22 cellular contexts compared by ENCODE assay signal in the genomic region with DNA sequence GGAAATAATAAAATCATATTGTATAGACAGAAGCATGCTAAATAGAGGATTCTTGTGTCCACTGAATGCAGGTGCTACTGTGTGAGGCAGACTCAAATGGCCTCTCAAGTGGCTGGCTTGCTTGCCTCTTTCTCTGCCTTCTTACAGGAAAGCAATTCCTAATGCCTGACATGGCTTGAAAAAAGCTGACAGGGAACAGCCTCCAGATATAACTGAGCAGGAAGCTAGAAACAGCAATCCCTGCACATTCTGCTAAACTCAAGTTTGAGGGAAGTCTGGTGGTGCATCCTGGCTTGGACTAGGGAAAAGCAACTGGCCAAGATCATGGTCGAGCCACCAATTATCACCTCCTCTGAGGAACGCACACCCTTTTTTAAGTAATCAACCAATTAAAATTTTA.
A peak's percentile ranks its signal among the peaks of the same experiment; 100 is the strongest.
DNase-seq lines count a peak whose midpoint lies in the region; ATAC-seq, FAIRE-seq and TF ChIP-seq lines count a peak whose summit lies in the region.
"Had no signal": no experiment of that assay in that cellular context is flagged by ENCODE, and none has a peak within 500 bp of the region (broad histone marks: within the 10 kb centered on the region; RNA-seq: fewer than 3 reads in every experiment).

No MANE protein-coding gene starts in this region.

- H3K27ac Mint-ChIP-seq in activated T-cell treated with anti-CD3 and anti-CD28 coated beads, Interleukin-2, amount 50 U/mL, for 72 hours, result no peak overlapping the region
- H3K27ac Mint-ChIP-seq: activated CD8-positive, alpha-beta T cell treated with anti-CD3 and anti-CD28 coated beads for 36 hours; stimulated activated naive CD8-positive, alpha-beta T cell treated with anti-CD3 and anti-CD28 coated beads, Interleukin-15, amount 100 ng/mL, for 72 hours had no signal

- H3K4me3 Mint-ChIP-seq in activated T-cell treated with anti-CD3 and anti-CD28 coated beads, Interleukin-2, amount 50 U/mL, for 72 hours, result no peak overlapping the region
- H3K4me3 Mint-ChIP-seq: activated CD8-positive, alpha-beta T cell treated with anti-CD3 and anti-CD28 coated beads for 36 hours; stimulated activated naive CD8-positive, alpha-beta T cell treated with anti-CD3 and anti-CD28 coated beads, Interleukin-15, amount 100 ng/mL, for 72 hours; type B pancreatic cell had no signal

- no peak for TF ChIP-seq CTCF in right lobe of liver (IDR thresholded peaks at IDR 0.05)
- TF ChIP-seq CTCF in HepG2 (CRISPR knock-in tag; IDR thresholded peaks at IDR 0.05), result no peak
- no peak for TF ChIP-seq CTCF in endothelial cell of umbilical vein (IDR thresholded peaks at IDR 0.05; ENCODE audit: extremely low read depth in 1 of 2, insufficient read depth in 1 of 2, low read depth in 1 of 2, low read length in 2 of 2)
- TF ChIP-seq CTCF in neural cell (IDR thresholded peaks at IDR 0.05; ENCODE audit: poor library complexity, severe bottlenecking), result no peak

- TF ChIP-seq EP300 in HepG2 (IDR thresholded peaks at IDR 0.05; ENCODE audit: low read depth in 2 of 2, low read length in 2 of 2) (no peak), HepG2 (CRISPR knock-in tag; IDR thresholded peaks at IDR 0.05; ENCODE audit: borderline replicate concordance) (no peak), neural cell (conservative IDR thresholded peaks at IDR 0.05; ENCODE audit: poor library complexity, severe bottlenecking) (no peak)

- TF ChIP-seq RAD21 in HepG2 (CRISPR knock-in tag; IDR thresholded peaks at IDR 0.05) (no peak), neural cell (conservative IDR thresholded peaks at IDR 0.05) (no peak)

- POLR2A ChIA-PET in HepG2 (lab: Yijun Ruan, JAX), result no interaction called here
- POLR2A ChIA-PET in endothelial cell of umbilical vein (lab: Charles Lee), result no interaction called here

- H2AFZ ChIP-seq in HepG2 (ENCODE audit: low read length) (no peak overlapping the region), endothelial cell of umbilical vein (ENCODE audit: low read depth, low read length) (no peak overlapping the region), neural cell (ENCODE audit: low read depth, low read length) (no peak overlapping the region)

- no peaks in the 10 kb centered on the region for H3K9me2 ChIP-seq in neural cell (ENCODE audit: insufficient read depth, low read length)

- no peaks in the 10 kb centered on the region for H3K36me3 Mint-ChIP-seq in activated T-cell treated with anti-CD3 and anti-CD28 coated beads, Interleukin-2, amount 50 U/mL, for 72 hours (ENCODE audit: insufficient read depth in 2 of 2)
- H3K36me3 Mint-ChIP-seq: type B pancreatic cell had no signal

- in situ Hi-C loops in HepG2 (cut with HindIII; ENCODE audit: extremely low pct_ligation_motif_present, low pct_unique_long_range_greater_than_20kb), result no loop called here

- no peaks in the 10 kb centered on the region for H3K4me1 Mint-ChIP-seq in activated T-cell treated with anti-CD3 and anti-CD28 coated beads, Interleukin-2, amount 50 U/mL, for 72 hours (ENCODE audit: low read depth)
- H3K4me1 Mint-ChIP-seq: stimulated activated naive CD8-positive, alpha-beta T cell treated with anti-CD3 and anti-CD28 coated beads, Interleukin-15, amount 100 ng/mL, for 72 hours had no signal

- no peaks in the 10 kb centered on the region for H4K20me1 ChIP-seq in HepG2 (ENCODE audit: insufficient read depth, low read length)
- no peaks in the 10 kb centered on the region for H4K20me1 ChIP-seq in endothelial cell of umbilical vein (replicated peaks; ENCODE audit: control insufficient read depth, extremely low read depth, insufficient read depth, low read length)
- H4K20me1 ChIP-seq in neural cell (ENCODE audit: insufficient read depth), result no peaks in the 10 kb centered on the region

- H3F3A ChIP-seq in neural cell (ENCODE audit: insufficient read depth, low read length, poor library complexity, severe bottlenecking), result no peaks in the 10 kb centered on the region

- H3K9me1 ChIP-seq in endothelial cell of umbilical vein (replicated peaks; ENCODE audit: control insufficient read depth, extremely low read depth, insufficient read depth, low read length), result no peaks in the 10 kb centered on the region

- H3K9ac ChIP-seq in HepG2 (ENCODE audit: insufficient read depth, low read depth, low read length), result no peak overlapping the region
- no peak overlapping the region for H3K9ac ChIP-seq in endothelial cell of umbilical vein (replicated peaks; ENCODE audit: extremely low read depth, insufficient read depth, low read length)
- no peak overlapping the region for H3K9ac ChIP-seq in neural cell (ENCODE audit: low read length)

- no TSS peak for BruUV-seq in HepG2 (replicated peaks; lab: Mats Ljungman, UMichigan)
- BruUV-seq in endothelial cell of umbilical vein (replicated peaks; lab: Mats Ljungman, UMichigan), result no TSS peak

- H3K27me3 Mint-ChIP-seq in activated T-cell treated with anti-CD3 and anti-CD28 coated beads, Interleukin-2, amount 50 U/mL, for 72 hours (ENCODE audit: low read depth), result no peaks in the 10 kb centered on the region
- H3K27me3 Mint-ChIP-seq: activated CD8-positive, alpha-beta T cell treated with anti-CD3 and anti-CD28 coated beads for 36 hours; stimulated activated naive CD8-positive, alpha-beta T cell treated with anti-CD3 and anti-CD28 coated beads, Interleukin-15, amount 100 ng/mL, for 72 hours; type B pancreatic cell had no signal

- H3K79me2 ChIP-seq in HepG2 (ENCODE audit: insufficient read depth, low read length) (no peaks in the 10 kb centered on the region), endothelial cell of umbilical vein (ENCODE audit: control insufficient read depth, insufficient read depth, low read length) (no peaks in the 10 kb centered on the region), neural cell (replicated peaks; ENCODE audit: insufficient read depth, low read length) (no peaks in the 10 kb centered on the region)

- H3K4me3 ChIP-seq in right lobe of liver, result no peak overlapping the region
- H3K4me3 ChIP-seq in HepG2 (replicated peaks in 1 of 3; ENCODE audit: insufficient read depth in 1 of 3, low read depth in 2 of 3, low read length in 3 of 3), result no peak overlapping the region
- no peak overlapping the region for H3K4me3 ChIP-seq in endothelial cell of umbilical vein (replicated peaks in 1 of 3; ENCODE audit: insufficient read depth in 1 of 3, low read depth in 1 of 3, low read length in 3 of 3)
- H3K4me3 ChIP-seq in neural cell (ENCODE audit: low read length), result no peak overlapping the region
- H3K4me3 ChIP-seq: breast epithelium had no signal

- peak overlapping the region in 1 of 3 donors; percentile 47 for H3K27ac ChIP-seq in right lobe of liver
- H3K27ac ChIP-seq in HepG2 (ENCODE audit: extremely low read length, insufficient read depth, low read length), result no peak overlapping the region
- H3K27ac ChIP-seq in endothelial cell of umbilical vein (ENCODE audit: insufficient read depth, low read depth, low read length), result no peak overlapping the region
- no peak overlapping the region for H3K27ac ChIP-seq in neural cell (ENCODE audit: low read length)
- H3K27ac ChIP-seq: breast epithelium had no signal

- H3K4me1 ChIP-seq in right lobe of liver (peaks cover 0 to 18% (median 0%) of the 10 kb centered on the region in 4 donors), HepG2 (ENCODE audit: insufficient read depth, low read length) (peaks cover 9% of the 10 kb centered on the region), endothelial cell of umbilical vein (ENCODE audit: control insufficient read depth, extremely low read depth, insufficient read depth, low read length) (no peaks in the 10 kb centered on the region)
- H3K4me1 ChIP-seq: breast epithelium had no signal

- H3K9me3 ChIP-seq in right lobe of liver (no peaks in the 10 kb centered on the region), HepG2 (ENCODE audit: low read length) (no peaks in the 10 kb centered on the region), endothelial cell of umbilical vein (replicated peaks; ENCODE audit: control insufficient read depth, insufficient read depth, low read length) (no peaks in the 10 kb centered on the region), neural cell (ENCODE audit: low read length) (no peaks in the 10 kb centered on the region)
- H3K9me3 ChIP-seq: breast epithelium had no signal

- H3K36me3 ChIP-seq in right lobe of liver (no peaks in the 10 kb centered on the region), HepG2 (replicated peaks in 1 of 2; ENCODE audit: control insufficient read depth in 1 of 2, insufficient read depth in 2 of 2, low read length in 2 of 2) (no peaks in the 10 kb centered on the region), endothelial cell of umbilical vein (ENCODE audit: control insufficient read depth in 2 of 2, extremely low read depth in 1 of 2, insufficient read depth in 2 of 2, low read length in 2 of 2) (no peaks in the 10 kb centered on the region), neural cell (ENCODE audit: insufficient read depth, low read length) (no peaks in the 10 kb centered on the region)
- H3K36me3 ChIP-seq: breast epithelium had no signal

- 73% methylated on average over 2 of the region's 2 CpGs for WGBS in right lobe of liver (ENCODE audit: insufficient coverage, low coverage, low lambda C conversion rate, missing lambda C conversion rate)
- 47% methylated on average over 2 of the region's 2 CpGs for WGBS in HepG2 (ENCODE audit: low lambda C conversion rate)

- CTCF ChIA-PET in HepG2 (lab: Yijun Ruan, JAX; ENCODE audit: low intra/inter-chr PET ratio, low total read pairs) (no interaction called here), endothelial cell of umbilical vein (lab: Charles Lee) (no interaction called here)

- ATAC-seq in right lobe of liver, result peak; percentile 24 to 38 (median 32)
- ATAC-seq in HepG2, result no peak
- ATAC-seq in activated T-cell treated with anti-CD3 and anti-CD28 coated beads, Interleukin-2, amount 50 U/mL, for 72 hours (replicated peaks in 1 of 2), result no peak
- ATAC-seq: activated CD8-positive, alpha-beta T cell treated with anti-CD3 and anti-CD28 coated beads for 36 hours; stimulated activated naive CD8-positive, alpha-beta T cell treated with anti-CD3 and anti-CD28 coated beads, Interleukin-15, amount 100 ng/mL, for 72 hours had no signal

- H3K9me3 Mint-ChIP-seq in activated T-cell treated with anti-CD3 and anti-CD28 coated beads, Interleukin-2, amount 50 U/mL, for 72 hours, result no peaks in the 10 kb centered on the region
- H3K9me3 Mint-ChIP-seq: activated CD8-positive, alpha-beta T cell treated with anti-CD3 and anti-CD28 coated beads for 36 hours; stimulated activated naive CD8-positive, alpha-beta T cell treated with anti-CD3 and anti-CD28 coated beads, Interleukin-15, amount 100 ng/mL, for 72 hours; type B pancreatic cell had no signal

- H3K27me3 ChIP-seq in right lobe of liver (no peaks in the 10 kb centered on the region), HepG2 (ENCODE audit: control insufficient read depth in 1 of 2, insufficient read depth in 2 of 2, low read length in 2 of 2) (peaks cover 0 to under 1% of the 10 kb centered on the region in 2 experiments; a peak in 1 of 5 replicates), endothelial cell of umbilical vein (ENCODE audit: control insufficient read depth in 2 of 2, insufficient read depth in 2 of 2, low read length in 2 of 2) (peaks cover 2 to 4% of the 10 kb centered on the region in 2 experiments), neural cell (ENCODE audit: insufficient read depth, low read depth, low read length) (no peaks in the 10 kb centered on the region)
- H3K27me3 ChIP-seq: breast epithelium had no signal

- FAIRE-seq in HepG2 (lab: Jason Lieb, UNC), result no peak
- no peak for FAIRE-seq in endothelial cell of umbilical vein (lab: Jason Lieb, UNC)
- FAIRE-seq: D721Med, GM18507, H54 had no signal

- dilution Hi-C loops in endothelial cell of umbilical vein (cut with MboI; ENCODE audit: extremely low pct_ligation_motif_present, low sequenced_read_pairs), result no loop called here

- intact Hi-C loops in right lobe of liver (cut with DNase I), result no loop called here
- intact Hi-C loops in HepG2 (cut with micrococcal nuclease; ENCODE audit: unreplicated experiment), result no loop called here
- intact Hi-C loops in endothelial cell of umbilical vein (cut with micrococcal nuclease), result no loop called here

- H3K4me2 ChIP-seq in HepG2 (ENCODE audit: low read depth, low read length) (no peak overlapping the region), endothelial cell of umbilical vein (ENCODE audit: insufficient read depth, low read length) (no peak overlapping the region), neural cell (ENCODE audit: low read length) (no peak overlapping the region)

- DNase-seq in right lobe of liver, result no peak
- no peak for DNase-seq in HepG2 (ENCODE audit: low spot score)
- peak; percentile 20 for DNase-seq in endothelial cell of umbilical vein (ENCODE audit: low read depth, low spot score)
- DNase-seq in occipital lobe (lab: John Stamatoyannopoulos, UW), result no peak
- DNase-seq in activated T-cell treated with anti-CD3 and anti-CD28 coated beads, Interleukin-2, amount 50 U/mL, for 72 hours, result no peak
- no peak for DNase-seq in activated T-cell treated with anti-CD3 and anti-CD28 coated beads, Interleukin-2, amount 50 U/mL, for 1 hour
- no peak for DNase-seq in islet precursor cell
- DNase-seq: ACHN; activated CD4-positive, CD25-positive, alpha-beta regulatory T cell treated with anti-CD3 and anti-CD28 coated beads, Interleukin-2, amount 50 U/mL, for 72 hours; activated CD8-positive, alpha-beta T cell treated with anti-CD3 and anti-CD28 coated beads for 36 hours; foreskin fibroblast; GDM1; KBM-7; NCI-H526 treated with DMSO at 0.1 percent for 48 hours; stimulated activated CD4-positive, alpha-beta T cell treated with anti-CD3 and anti-CD28 coated beads, Interleukin-4, amount 100 ng/mL, for 4 hours; stimulated activated naive CD8-positive, alpha-beta T cell treated with anti-CD3 and anti-CD28 coated beads, Interleukin-15, amount 100 ng/mL, for 72 hours had no signal

- TF ChIP-seq POLR2A in right lobe of liver (IDR thresholded peaks at IDR 0.05) (no peak), HepG2 (IDR thresholded peaks at IDR 0.05; ENCODE audit: insufficient read depth in 1 of 2, low read depth in 2 of 2, low read length in 2 of 2) (no peak), endothelial cell of umbilical vein (IDR thresholded peaks at IDR 0.05; ENCODE audit: low read depth, low read length) (no peak)

Comparison
In these comparisons a context has a peak if more than half of its experiments do, and no peak if none do; other contexts are left out.
1. ATAC-seq: peak in right lobe of liver (4 of 4); none in HepG2 (single experiment) and activated T-cell treated with anti-CD3 and anti-CD28 coated beads, Interleukin-2, amount 50 U/mL, for 72 hours (0 of 2).